In the genomic region with DNA sequence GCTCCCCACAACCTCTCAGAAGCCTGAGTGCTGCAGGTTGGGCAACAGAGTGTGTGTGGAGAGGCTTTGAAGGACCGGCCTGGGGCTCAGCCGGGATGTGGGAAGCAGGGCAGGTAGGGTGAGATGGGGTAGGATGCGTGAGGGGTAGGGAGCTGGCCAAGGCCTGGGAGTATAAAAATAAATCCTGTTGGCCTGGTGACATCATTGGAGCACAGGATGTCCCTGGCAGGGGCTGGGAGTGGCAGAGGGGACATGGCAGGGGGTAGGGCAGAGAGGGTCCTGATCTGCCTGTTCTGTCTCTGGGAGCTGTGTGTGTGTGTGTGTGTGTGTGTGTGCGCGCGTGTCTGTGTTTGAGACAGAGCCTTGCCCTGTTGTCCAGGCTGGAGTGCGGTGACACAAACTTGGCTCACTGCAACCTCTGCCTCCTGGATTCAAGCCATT, we compare ENCODE assay signal across 11 cellular contexts. TPM values are rescaled to one million over a fixed set of nuclear protein-coding genes. Genes with fewer than 3 reads are reported as not detected.
DNase-seq lines count a peak whose midpoint lies in the region; ATAC-seq and TF ChIP-seq lines count a peak whose summit lies in the region.
"Had no signal": no experiment of that assay in that cellular context is flagged by ENCODE, and none has a peak within 500 bp of the region (broad histone marks: within the 10 kb centered on the region; RNA-seq: fewer than 3 reads in every experiment).

No MANE protein-coding gene starts in this region.

- H3K27ac Mint-ChIP-seq in brain, result peak overlapping the region in 4 of 5 experiments; percentile 55 to 91 (median 74)

- peak overlapping the region in 2 of 3 donors; percentile 53 to 98 for H3K27ac ChIP-seq in right lobe of liver
- peak overlapping the region; percentile 97 for H3K27ac ChIP-seq in suprapubic skin
- H3K27ac ChIP-seq: SJCRH30 had no signal

- H3K36me3 Mint-ChIP-seq in brain, result no peaks in the 10 kb centered on the region

- peaks cover 4% of the 10 kb centered on the region for H3K27me3 Mint-ChIP-seq in brain

- no peak overlapping the region for H3K4me3 ChIP-seq in LNCaP clone FGC (ENCODE audit: low read depth, low read length)
- H3K4me3 ChIP-seq in right lobe of liver, result no peak overlapping the region
- H3K4me3 ChIP-seq in suprapubic skin, result no peak overlapping the region
- H3K4me3 ChIP-seq: SJCRH30 had no signal

- no peak for TF ChIP-seq CTCF in LNCaP clone FGC (IDR thresholded peaks at IDR 0.05; ENCODE audit: control insufficient read depth, extremely low read depth, insufficient read depth)
- TF ChIP-seq CTCF in brain (conservative IDR thresholded peaks at IDR 0.05), result no peak
- no peak for TF ChIP-seq CTCF in right lobe of liver (IDR thresholded peaks at IDR 0.05)
- no peak for TF ChIP-seq CTCF in suprapubic skin (IDR thresholded peaks at IDR 0.05)
- TF ChIP-seq CTCF in omental fat pad (IDR thresholded peaks at IDR 0.05), result no peak

- intact Hi-C loops in right lobe of liver (cut with DNase I), result no loop called here

- H3K27me3 ChIP-seq in right lobe of liver (no peaks in the 10 kb centered on the region), suprapubic skin (no peaks in the 10 kb centered on the region)
- H3K27me3 ChIP-seq: SJCRH30 had no signal

- ATAC-seq in right lobe of liver, result peak; percentile 7 to 46 (median 20)
- no peak for ATAC-seq in HG03045 (IDR thresholded peaks at IDR 0.05; ENCODE audit: unreplicated experiment)
- ATAC-seq in omental fat pad (ENCODE audit: low FRiP score), result no peak

- TF ChIP-seq EP300 in suprapubic skin (IDR thresholded peaks at IDR 0.05), result peak; percentile 88

- no peak for TF ChIP-seq POLR2A in right lobe of liver (IDR thresholded peaks at IDR 0.05)
- no peak for TF ChIP-seq POLR2A in suprapubic skin (IDR thresholded peaks at IDR 0.05)

- peaks cover 0 to 35% (median 18%) of the 10 kb centered on the region in 4 donors for H3K4me1 ChIP-seq in right lobe of liver
- peaks cover 45% of the 10 kb centered on the region for H3K4me1 ChIP-seq in suprapubic skin
- H3K4me1 ChIP-seq: SJCRH30 had no signal

- H3K36me3 ChIP-seq in right lobe of liver (no peaks in the 10 kb centered on the region), suprapubic skin (no peaks in the 10 kb centered on the region)
- H3K36me3 ChIP-seq: SJCRH30 had no signal

- 47% methylated on average over 3 of the region's 7 CpGs for WGBS in right lobe of liver (ENCODE audit: insufficient coverage, low coverage, low lambda C conversion rate, missing lambda C conversion rate)
- 45% methylated on average over 7 of the region's 7 CpGs for WGBS in suprapubic skin

- peaks cover 30% of the 10 kb centered on the region for H3K4me1 Mint-ChIP-seq in brain

- H3K9me3 Mint-ChIP-seq in brain, result no peaks in the 10 kb centered on the region

- no peaks in the 10 kb centered on the region for H3K9me3 ChIP-seq in right lobe of liver
- H3K9me3 ChIP-seq in suprapubic skin, result no peaks in the 10 kb centered on the region
- H3K9me3 ChIP-seq: SJCRH30 had no signal

- DNase-seq in LNCaP clone FGC (ENCODE audit: low read depth), result peak; percentile 39
- DNase-seq in right lobe of liver, result peak in 2 of 3 donors; percentile 80 to 87
- DNase-seq in suprapubic skin (ENCODE audit: low spot score in 2 of 2), result no peak
- DNase-seq in omental fat pad (ENCODE audit: low spot score), result no peak
- DNase-seq in inferior parietal cortex (ENCODE audit: extremely low spot score), result no peak
- DNase-seq: activated CD4-positive, alpha-beta T cell treated with anti-CD3 and anti-CD28 coated beads for 1 hour; NCI-H510A; SJCRH30; stimulated activated CD4-positive, alpha-beta T cell treated with anti-CD3 and anti-CD28 coated beads, Interleukin-2, amount 100 ng/mL, for 48 hours had no signal

- H3K4me3 Mint-ChIP-seq in brain, result no peak overlapping the region

RNA-seq across cellular contexts. Expression of gene TEF, which starts 28.6 kb away (rescaled TPM):
- 27.3 TPM for polyA plus RNA-seq in brain (ENCODE audit: insufficient read depth, low read depth, low replicate concordance)
- total RNA-seq in right lobe of liver (10 to 100 TPM in 4 of 6 experiments, 1 to 10 TPM in 2; 6.1 to 28.9 (median 15.5) TPM), suprapubic skin (10 to 100 TPM; 36.1 to 87.4 (median 46.8) TPM), omental fat pad (10 to 100 TPM; 11.6 to 25.5 (median 18.1) TPM)

RNA-seq across cellular contexts. Expression of gene TOB2, which starts 36.3 kb away (rescaled TPM):
- 34.4 TPM for polyA plus RNA-seq in brain (ENCODE audit: insufficient read depth, low read depth, low replicate concordance)
- total RNA-seq in right lobe of liver (10 to 100 TPM; 11.6 to 33.4 (median 19.4) TPM), suprapubic skin (10 to 100 TPM; 39.7 to 62.1 (median 58.4) TPM), omental fat pad (100 to 1,000 TPM in 1 of 4 donors, 10 to 100 TPM in 3; 59.4 to 111 (median 64.1) TPM)

RNA-seq across cellular contexts. Expression of gene PHF5A, which starts 58.2 kb away (rescaled TPM):
- 42.8 TPM for polyA plus RNA-seq in brain (ENCODE audit: insufficient read depth, low read depth, low replicate concordance)
- total RNA-seq in right lobe of liver (10 to 100 TPM; 12.1 to 20.7 (median 14.5) TPM), suprapubic skin (10 to 100 TPM; 26.7 to 47.1 (median 36.9) TPM), omental fat pad (10 to 100 TPM; 35.2 to 46.8 (median 42.3) TPM)

RNA-seq across cellular contexts. Expression of gene ACO2, which starts 58.6 kb away (rescaled TPM):
- 234 TPM for polyA plus RNA-seq in brain (ENCODE audit: insufficient read depth, low read depth, low replicate concordance)
- total RNA-seq in right lobe of liver (100 to 1,000 TPM in 2 of 6 experiments, 10 to 100 TPM in 4; 62.6 to 135 (median 66.8) TPM), suprapubic skin (10 to 100 TPM; 67.4 to 81.9 (median 75.9) TPM), omental fat pad (100 to 1,000 TPM; 118 to 151 (median 131) TPM)

Comparison
In these comparisons a context has a peak if more than half of its experiments do, and no peak if none do; other contexts are left out.
1. DNase-seq: peak in LNCaP clone FGC (single experiment) and right lobe of liver (2 of 3); none in suprapubic skin (0 of 2), omental fat pad (single experiment) and inferior parietal cortex (single experiment).
2. ATAC-seq: peak in right lobe of liver (4 of 4); none in HG03045 (single experiment) and omental fat pad (single experiment).